ENCODE assay signal across 1 cellular context in genomic region chr5:178247481-178248456, GRCh38.
TF ChIP-seq lines count a peak whose summit lies in the region.

No MANE protein-coding gene starts in this region.

TF ChIP-seq in GM23338, 12 proteins besides CTCF, POLR2A, EP300 and RAD21:
- TF ChIP-seq ZNF462 (CRISPR knock-in tag; IDR thresholded peaks at IDR 0.05) (no peak), ZNF114 (CRISPR knock-in tag; IDR thresholded peaks at IDR 0.05) (no peak), ETS1 (IDR thresholded peaks at IDR 0.05) (no peak), EZH2 (IDR thresholded peaks at IDR 0.05; ENCODE audit: low read depth, unreplicated experiment) (no peak), CREB1 (CRISPR knock-in tag; IDR thresholded peaks at IDR 0.05; ENCODE audit: low read depth) (no peak), REST (IDR thresholded peaks at IDR 0.05; ENCODE audit: unreplicated experiment) (no peak), JUNB (IDR thresholded peaks at IDR 0.05; ENCODE audit: unreplicated experiment) (no peak)
TF ChIP-seq in GM23338: peak in this region for 0.
